Comparison of ENCODE assay signal across 2 cellular contexts in the genomic region with DNA sequence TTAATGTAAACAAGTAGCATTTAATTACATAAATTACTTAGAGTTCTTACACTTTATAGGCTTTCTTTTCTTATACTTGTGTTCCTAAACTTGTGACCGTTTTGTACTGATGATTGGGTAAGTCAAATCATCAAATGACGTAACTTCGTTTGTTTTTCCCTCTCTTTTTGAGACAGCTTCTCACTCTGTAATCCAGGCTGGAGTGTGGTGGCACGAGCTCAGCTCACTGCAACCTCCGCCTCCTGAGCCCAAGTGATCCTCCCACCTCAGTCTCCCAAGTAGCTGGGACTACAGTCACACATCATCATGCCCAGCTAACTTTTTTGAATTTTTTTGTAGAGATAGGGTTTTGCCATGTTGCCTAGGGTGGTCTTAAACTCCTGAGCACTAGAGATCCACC.
TF ChIP-seq lines count a peak whose summit lies in the region.

No MANE protein-coding gene starts in this region.

TF ChIP-seq in HEK293, 187 proteins besides CTCF, POLR2A, EP300 and RAD21 (continued from another document):
- TF ChIP-seq, protein P1, sequence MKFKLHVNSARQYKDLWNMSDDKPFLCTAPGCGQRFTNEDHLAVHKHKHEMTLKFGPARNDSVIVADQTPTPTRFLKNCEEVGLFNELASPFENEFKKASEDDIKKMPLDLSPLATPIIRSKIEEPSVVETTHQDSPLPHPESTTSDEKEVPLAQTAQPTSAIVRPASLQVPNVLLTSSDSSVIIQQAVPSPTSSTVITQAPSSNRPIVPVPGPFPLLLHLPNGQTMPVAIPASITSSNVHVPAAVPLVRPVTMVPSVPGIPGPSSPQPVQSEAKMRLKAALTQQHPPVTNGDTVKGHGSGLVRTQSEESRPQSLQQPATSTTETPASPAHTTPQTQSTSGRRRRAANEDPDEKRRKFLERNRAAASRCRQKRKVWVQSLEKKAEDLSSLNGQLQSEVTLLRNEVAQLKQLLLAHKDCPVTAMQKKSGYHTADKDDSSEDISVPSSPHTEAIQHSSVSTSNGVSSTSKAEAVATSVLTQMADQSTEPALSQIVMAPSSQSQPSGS (tag by site-specific recombination; IDR thresholded peaks at IDR 0.05; ENCODE audit: low read depth): 0 out of 2 replicates have a peak, but pooled peaks have one; percentile 38
- 0 out of 2 replicates have a peak, but pooled peaks have one; percentile 32 for TF ChIP-seq ZBTB17 (tag by site-specific recombination; IDR thresholded peaks at IDR 0.05)
TF ChIP-seq in HEK293: peak in this region for 2.

TF ChIP-seq in IMR-90, 13 proteins besides CTCF, POLR2A, EP300 and RAD21 (continued from another document):
- TF ChIP-seq MAFK (IDR thresholded peaks at IDR 0.05; ENCODE audit: low read depth, low read length): no peak
- TF ChIP-seq MXI1 (IDR thresholded peaks at IDR 0.05; ENCODE audit: borderline replicate concordance, low read depth, low read length): no peak
- no peak for TF ChIP-seq BHLHE40 (IDR thresholded peaks at IDR 0.05; ENCODE audit: low read depth, low read length)
- TF ChIP-seq ELK1 (IDR thresholded peaks at IDR 0.05; ENCODE audit: borderline replicate concordance, low read depth, low read length): no peak
- no peak for TF ChIP-seq CEBPB (IDR thresholded peaks at IDR 0.05; ENCODE audit: low read depth, low read length)
- no peak for TF ChIP-seq NFE2L2 (IDR thresholded peaks at IDR 0.05; ENCODE audit: low read depth, low read length)
- TF ChIP-seq SMC3 (IDR thresholded peaks at IDR 0.05; ENCODE audit: low read depth, low read length): no peak
- TF ChIP-seq, protein P2, sequence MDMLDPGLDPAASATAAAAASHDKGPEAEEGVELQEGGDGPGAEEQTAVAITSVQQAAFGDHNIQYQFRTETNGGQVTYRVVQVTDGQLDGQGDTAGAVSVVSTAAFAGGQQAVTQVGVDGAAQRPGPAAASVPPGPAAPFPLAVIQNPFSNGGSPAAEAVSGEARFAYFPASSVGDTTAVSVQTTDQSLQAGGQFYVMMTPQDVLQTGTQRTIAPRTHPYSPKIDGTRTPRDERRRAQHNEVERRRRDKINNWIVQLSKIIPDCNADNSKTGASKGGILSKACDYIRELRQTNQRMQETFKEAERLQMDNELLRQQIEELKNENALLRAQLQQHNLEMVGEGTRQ (IDR thresholded peaks at IDR 0.05; ENCODE audit: low read depth, low read length): no peak
